In the genomic region with DNA sequence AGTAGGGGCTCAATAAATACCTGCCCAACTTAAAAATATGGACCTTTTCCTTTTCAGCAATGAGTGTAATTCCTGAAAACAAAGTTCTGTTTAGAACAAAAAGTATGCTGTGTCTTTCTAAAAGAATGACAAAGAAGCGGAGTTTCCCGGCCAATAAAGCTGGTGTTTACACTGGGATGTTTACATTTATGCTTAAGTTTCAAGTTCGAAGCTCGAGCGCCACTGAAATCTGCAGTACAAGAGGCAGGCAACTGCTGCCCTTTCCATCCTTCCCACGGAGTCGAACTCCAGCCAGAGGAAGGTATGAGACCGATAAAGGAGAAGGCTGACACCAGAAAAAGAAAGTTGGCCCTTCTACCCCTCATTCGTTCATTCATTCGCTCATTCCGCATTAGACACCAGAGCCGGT, we compare ENCODE assay signal across 8 cellular contexts. TPM values are rescaled to one million over a fixed set of nuclear protein-coding genes. Genes with fewer than 3 reads are reported as not detected.
DNase-seq lines count a peak whose midpoint lies in the region; ATAC-seq, FAIRE-seq and TF ChIP-seq lines count a peak whose summit lies in the region.

No MANE protein-coding gene starts in this region.

- peaks cover 17% of the 10 kb centered on the region for H3F3A ChIP-seq in PC-9 (ENCODE audit: insufficient read depth, low read depth)

- POLR2A ChIA-PET in PC-9 (lab: Charles Lee; ENCODE audit: unreplicated experiment): interaction anchor here (0.6 to 1.0 kb wide), 3 partner anchors 30 to 88 kb away, joined by 3 to 10 read pairs (median 6); a partner anchor contains a TSS

- H3K9me2 ChIP-seq in PC-9 (ENCODE audit: insufficient read depth): no peaks in the 10 kb centered on the region

- no peak for DNase-seq in PC-9
- DNase-seq in erythroblast (lab: John Stamatoyannopoulos, UW): no peak
- DNase-seq in hippocampal formation (lab: John Stamatoyannopoulos, UW): no peak
- no peak for DNase-seq in activated CD8-positive, alpha-beta memory T cell treated with anti-CD3 and anti-CD28 coated beads for 24 hours
- DNase-seq in H54 (ENCODE audit: insufficient read length, low spot score): no peak

- H3K79me2 ChIP-seq in PC-9 (ENCODE audit: low read depth): peaks cover 29% of the 10 kb centered on the region

- H2AFZ ChIP-seq in PC-9: peak overlapping the region; percentile 80

- H3K9ac ChIP-seq in rectal smooth muscle tissue (ENCODE audit: low read length): no peak overlapping the region

- H3K27ac ChIP-seq in PC-9: peak overlapping the region; percentile 94
- peak overlapping the region; percentile 87 for H3K27ac ChIP-seq in rectal smooth muscle tissue (ENCODE audit: low read depth, low read length)

- TSS peak; percentile 89 for BruUV-seq in PC-9 (replicated peaks; lab: Mats Ljungman, UMichigan)

- CTCF ChIA-PET in PC-9 (lab: Charles Lee): interaction anchor here (0.6 to 1.2 kb wide), 2 partner anchors 142 to 1709 kb away, joined by 3 read pairs; no protein-coding TSS in a partner anchor

- H3K27me3 ChIP-seq in PC-9 (ENCODE audit: insufficient read depth, low read depth): no peaks in the 10 kb centered on the region
- no peaks in the 10 kb centered on the region for H3K27me3 ChIP-seq in rectal smooth muscle tissue (ENCODE audit: control insufficient read depth, insufficient read depth, low read length)

- peaks cover 23% of the 10 kb centered on the region for H3K4me1 ChIP-seq in PC-9 (replicated peaks; ENCODE audit: insufficient read depth)
- H3K4me1 ChIP-seq in rectal smooth muscle tissue (ENCODE audit: control insufficient read depth, insufficient read depth, low read length): no peaks in the 10 kb centered on the region

- H3K4me3 ChIP-seq in GM12875 (ENCODE audit: low read depth, low read length) (peak overlapping the region; percentile 52), PC-9 (peak overlapping the region; percentile 93), rectal smooth muscle tissue (ENCODE audit: low read length) (peak overlapping the region; percentile 51)

- intact Hi-C loops in PC-9 (cut with micrococcal nuclease; ENCODE audit: unreplicated experiment): loop anchor here (2.0 to 5.0 kb wide), 5 partner anchors 99 to 246 kb away; a partner anchor contains a TSS

- no peak for FAIRE-seq in H54 (lab: Jason Lieb, UNC)

- TF ChIP-seq POLR2A in erythroblast (IDR thresholded peaks at IDR 0.05; ENCODE audit: low read length) (peak; percentile 74), H54 (IDR thresholded peaks at IDR 0.05; ENCODE audit: low read depth, low read length) (no peak)

- peaks cover 6% of the 10 kb centered on the region; the same call in 1 of the 2 replicates for H4K20me1 ChIP-seq in PC-9 (ENCODE audit: insufficient read depth)

- H3K36me3 ChIP-seq in PC-9 (ENCODE audit: low read depth) (peaks cover 19% of the 10 kb centered on the region), rectal smooth muscle tissue (ENCODE audit: control insufficient read depth, insufficient read depth, low read length) (no peaks in the 10 kb centered on the region)

- ATAC-seq in HG02884 (IDR thresholded peaks at IDR 0.05; ENCODE audit: unreplicated experiment): no peak

- peak overlapping the region; percentile 97 for H3K4me2 ChIP-seq in PC-9

- H3K9me3 ChIP-seq in PC-9 (ENCODE audit: insufficient read depth, low read depth): no peaks in the 10 kb centered on the region

- TF ChIP-seq CTCF in GM12875 (IDR thresholded peaks at IDR 0.05; ENCODE audit: borderline replicate concordance, insufficient read depth, low read depth, low read length) (no peak), PC-9 (conservative IDR thresholded peaks at IDR 0.05) (no peak)

RNA-seq across cellular contexts. Expression of a gene that starts 1.0 kb away (rescaled TPM):
- total RNA-seq in PC-9 (2021): 64.3 and 72.4 TPM in 2 replicates

RNA-seq across cellular contexts. Expression of a gene that starts 8.6 kb away (rescaled TPM):
- not detected in 2 replicates for total RNA-seq in PC-9 (2021)

RNA-seq across cellular contexts. Expression of a gene that starts 35.7 kb away (rescaled TPM):
- total RNA-seq in PC-9 (2021): 112 and 154 TPM in 2 replicates
